5 cellular contexts compared by ENCODE assay signal in genomic region chr13:35903075-35903474, GRCh38.
"Had no signal": no experiment of that assay in that cellular context is flagged by ENCODE, and none has a peak within 500 bp of the region (broad histone marks: within the 10 kb centered on the region; RNA-seq: fewer than 3 reads in every experiment).

No MANE protein-coding gene starts in this region.

- H2AFZ ChIP-seq: GM23248 had no signal

- H3K27ac Mint-ChIP-seq: H9 had no signal

- DNase-seq: GM23248, GOT3, H9, HCEC 1CT, IMR-90 had no signal

- H3K27ac ChIP-seq: GM23248 had no signal

- H3K4me3 Mint-ChIP-seq: H9 had no signal

- H3K9ac ChIP-seq: GM23248 had no signal

- H3K4me3 ChIP-seq: GM23248 had no signal

- H3K9me3 Mint-ChIP-seq: H9 had no signal
